In the genomic region with DNA sequence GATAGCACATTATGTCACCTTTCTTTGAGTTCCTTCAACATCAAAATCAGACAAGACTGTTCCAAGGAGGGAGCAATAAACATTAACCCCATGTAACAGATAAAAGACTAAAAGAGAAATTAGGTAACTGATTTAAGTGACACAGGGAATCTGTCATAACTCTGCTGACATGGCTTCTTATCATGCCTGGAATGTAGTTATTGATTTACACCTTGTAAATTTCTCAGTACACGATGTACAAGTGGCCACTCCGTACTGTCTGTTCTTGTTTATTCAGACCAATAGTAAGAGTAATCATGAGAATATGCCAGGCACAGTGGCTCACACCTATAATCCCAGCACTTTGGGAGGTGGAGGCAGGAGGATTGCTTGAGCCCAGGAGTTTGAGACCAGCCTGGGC, we compare ENCODE assay signal across 1 cellular context.
TF ChIP-seq lines count a peak whose summit lies in the region.

No MANE protein-coding gene starts in this region.

TF ChIP-seq in HepG2, 621 proteins besides CTCF, POLR2A, EP300 and RAD21 (continued from another document and continues in another):
- TF ChIP-seq DDIT3 (CRISPR knock-in tag; IDR thresholded peaks at IDR 0.05) (no peak), CENPX (CRISPR knock-in tag; IDR thresholded peaks at IDR 0.05) (no peak), SUZ12 (IDR thresholded peaks at IDR 0.05; ENCODE audit: low read depth, low read length) (no peak), ZNF652 (CRISPR knock-in tag; IDR thresholded peaks at IDR 0.05; ENCODE audit: borderline replicate concordance, low read depth) (peak; percentile 25; the same call in 1 of the 2 replicates), ZNF674 (CRISPR knock-in tag; IDR thresholded peaks at IDR 0.05; ENCODE audit: low read depth) (no peak), SMARCE1 (IDR thresholded peaks at IDR 0.05; ENCODE audit: borderline replicate concordance) (no peak), NFIC (IDR thresholded peaks at IDR 0.05; ENCODE audit: low read length) (no peak), ETS1 (CRISPR knock-in tag; IDR thresholded peaks at IDR 0.05) (no peak), ZNF232 (CRISPR knock-in tag; IDR thresholded peaks at IDR 0.05; ENCODE audit: borderline replicate concordance) (no peak), SRSF9 (IDR thresholded peaks at IDR 0.05; ENCODE audit: borderline replicate concordance, insufficient read depth, low read depth, low read length, poor library complexity, severe bottlenecking) (no peak), ATF2 (CRISPR knock-in tag; IDR thresholded peaks at IDR 0.05) (no peak), ELF1 (CRISPR knock-in tag; IDR thresholded peaks at IDR 0.05) (no peak), SNAI1 (CRISPR knock-in tag; IDR thresholded peaks at IDR 0.05; ENCODE audit: borderline replicate concordance) (no peak), ATF4 (CRISPR knock-in tag; IDR thresholded peaks at IDR 0.05) (0 out of 4 replicates have a peak, but pooled peaks of 1 of the 2 experiments have one; percentile 38), PHF8 (CRISPR knock-in tag; IDR thresholded peaks at IDR 0.05) (no peak), ZBTB38 (CRISPR knock-in tag; IDR thresholded peaks at IDR 0.05) (no peak), ZNF572 (CRISPR knock-in tag; IDR thresholded peaks at IDR 0.05) (no peak), ZNF530 (CRISPR knock-in tag; IDR thresholded peaks at IDR 0.05; ENCODE audit: low read depth) (no peak), ZSCAN29 (CRISPR knock-in tag; conservative IDR thresholded peaks at IDR 0.05) (no peak), KDM4B (CRISPR knock-in tag; IDR thresholded peaks at IDR 0.05) (no peak), SPEN (CRISPR knock-in tag; IDR thresholded peaks at IDR 0.05; ENCODE audit: low read depth) (no peak), AKAP8 (CRISPR knock-in tag; IDR thresholded peaks at IDR 0.05) (no peak), SATB2 (CRISPR knock-in tag; IDR thresholded peaks at IDR 0.05) (no peak), ZSCAN9 (CRISPR knock-in tag; IDR thresholded peaks at IDR 0.05; ENCODE audit: borderline replicate concordance) (0 out of 2 replicates have a peak, but pooled peaks have one; percentile 41), TARDBP (CRISPR knock-in tag; IDR thresholded peaks at IDR 0.05) (no peak), ZNF790 (CRISPR knock-in tag; IDR thresholded peaks at IDR 0.05; ENCODE audit: borderline replicate concordance) (no peak), CEBPG (CRISPR knock-in tag; IDR thresholded peaks at IDR 0.05) (peak; percentile 44; the same call in 1 of the 2 replicates), PHF21A (CRISPR knock-in tag; IDR thresholded peaks at IDR 0.05) (no peak), RXRB (CRISPR knock-in tag; IDR thresholded peaks at IDR 0.05; ENCODE audit: borderline replicate concordance) (peak; percentile 36), ATF7 (IDR thresholded peaks at IDR 0.05) (no peak), ATF7 (CRISPR knock-in tag; IDR thresholded peaks at IDR 0.05) (no peak), HOXA3 (CRISPR knock-in tag; IDR thresholded peaks at IDR 0.05) (peak; percentile 21; the same call in 1 of the 2 replicates), ZNF503 (CRISPR knock-in tag; IDR thresholded peaks at IDR 0.05) (no peak), HIC2 (CRISPR knock-in tag; IDR thresholded peaks at IDR 0.05; ENCODE audit: low read depth) (no peak), ZBTB25 (CRISPR knock-in tag; IDR thresholded peaks at IDR 0.05) (0 out of 2 replicates have a peak, but pooled peaks have one; percentile 39), ZNF839 (CRISPR knock-in tag; IDR thresholded peaks at IDR 0.05; ENCODE audit: borderline replicate concordance) (no peak), FOXJ3 (CRISPR knock-in tag; IDR thresholded peaks at IDR 0.05; ENCODE audit: borderline replicate concordance) (peak; percentile 71; the same call in 1 of the 2 replicates), MTA1 (CRISPR knock-in tag; IDR thresholded peaks at IDR 0.05; ENCODE audit: borderline replicate concordance) (no peak), FLYWCH1 (CRISPR knock-in tag; IDR thresholded peaks at IDR 0.05) (no peak)
- TF ChIP-seq, protein P1, sequence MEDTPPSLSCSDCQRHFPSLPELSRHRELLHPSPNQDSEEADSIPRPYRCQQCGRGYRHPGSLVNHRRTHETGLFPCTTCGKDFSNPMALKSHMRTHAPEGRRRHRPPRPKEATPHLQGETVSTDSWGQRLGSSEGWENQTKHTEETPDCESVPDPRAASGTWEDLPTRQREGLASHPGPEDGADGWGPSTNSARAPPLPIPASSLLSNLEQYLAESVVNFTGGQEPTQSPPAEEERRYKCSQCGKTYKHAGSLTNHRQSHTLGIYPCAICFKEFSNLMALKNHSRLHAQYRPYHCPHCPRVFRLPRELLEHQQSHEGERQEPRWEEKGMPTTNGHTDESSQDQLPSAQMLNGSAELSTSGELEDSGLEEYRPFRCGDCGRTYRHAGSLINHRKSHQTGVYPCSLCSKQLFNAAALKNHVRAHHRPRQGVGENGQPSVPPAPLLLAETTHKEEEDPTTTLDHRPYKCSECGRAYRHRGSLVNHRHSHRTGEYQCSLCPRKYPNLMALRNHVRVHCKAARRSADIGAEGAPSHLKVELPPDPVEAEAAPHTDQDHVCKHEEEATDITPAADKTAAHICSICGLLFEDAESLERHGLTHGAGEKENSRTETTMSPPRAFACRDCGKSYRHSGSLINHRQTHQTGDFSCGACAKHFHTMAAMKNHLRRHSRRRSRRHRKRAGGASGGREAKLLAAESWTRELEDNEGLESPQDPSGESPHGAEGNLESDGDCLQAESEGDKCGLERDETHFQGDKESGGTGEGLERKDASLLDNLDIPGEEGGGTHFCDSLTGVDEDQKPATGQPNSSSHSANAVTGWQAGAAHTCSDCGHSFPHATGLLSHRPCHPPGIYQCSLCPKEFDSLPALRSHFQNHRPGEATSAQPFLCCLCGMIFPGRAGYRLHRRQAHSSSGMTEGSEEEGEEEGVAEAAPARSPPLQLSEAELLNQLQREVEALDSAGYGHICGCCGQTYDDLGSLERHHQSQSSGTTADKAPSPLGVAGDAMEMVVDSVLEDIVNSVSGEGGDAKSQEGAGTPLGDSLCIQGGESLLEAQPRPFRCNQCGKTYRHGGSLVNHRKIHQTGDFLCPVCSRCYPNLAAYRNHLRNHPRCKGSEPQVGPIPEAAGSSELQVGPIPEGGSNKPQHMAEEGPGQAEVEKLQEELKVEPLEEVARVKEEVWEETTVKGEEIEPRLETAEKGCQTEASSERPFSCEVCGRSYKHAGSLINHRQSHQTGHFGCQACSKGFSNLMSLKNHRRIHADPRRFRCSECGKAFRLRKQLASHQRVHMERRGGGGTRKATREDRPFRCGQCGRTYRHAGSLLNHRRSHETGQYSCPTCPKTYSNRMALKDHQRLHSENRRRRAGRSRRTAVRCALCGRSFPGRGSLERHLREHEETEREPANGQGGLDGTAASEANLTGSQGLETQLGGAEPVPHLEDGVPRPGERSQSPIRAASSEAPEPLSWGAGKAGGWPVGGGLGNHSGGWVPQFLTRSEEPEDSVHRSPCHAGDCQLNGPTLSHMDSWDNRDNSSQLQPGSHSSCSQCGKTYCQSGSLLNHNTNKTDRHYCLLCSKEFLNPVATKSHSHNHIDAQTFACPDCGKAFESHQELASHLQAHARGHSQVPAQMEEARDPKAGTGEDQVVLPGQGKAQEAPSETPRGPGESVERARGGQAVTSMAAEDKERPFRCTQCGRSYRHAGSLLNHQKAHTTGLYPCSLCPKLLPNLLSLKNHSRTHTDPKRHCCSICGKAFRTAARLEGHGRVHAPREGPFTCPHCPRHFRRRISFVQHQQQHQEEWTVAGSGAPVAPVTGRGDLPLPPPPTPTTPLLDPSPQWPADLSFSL (CRISPR knock-in tag; IDR thresholded peaks at IDR 0.05): no peak
- TF ChIP-seq, protein P2, sequence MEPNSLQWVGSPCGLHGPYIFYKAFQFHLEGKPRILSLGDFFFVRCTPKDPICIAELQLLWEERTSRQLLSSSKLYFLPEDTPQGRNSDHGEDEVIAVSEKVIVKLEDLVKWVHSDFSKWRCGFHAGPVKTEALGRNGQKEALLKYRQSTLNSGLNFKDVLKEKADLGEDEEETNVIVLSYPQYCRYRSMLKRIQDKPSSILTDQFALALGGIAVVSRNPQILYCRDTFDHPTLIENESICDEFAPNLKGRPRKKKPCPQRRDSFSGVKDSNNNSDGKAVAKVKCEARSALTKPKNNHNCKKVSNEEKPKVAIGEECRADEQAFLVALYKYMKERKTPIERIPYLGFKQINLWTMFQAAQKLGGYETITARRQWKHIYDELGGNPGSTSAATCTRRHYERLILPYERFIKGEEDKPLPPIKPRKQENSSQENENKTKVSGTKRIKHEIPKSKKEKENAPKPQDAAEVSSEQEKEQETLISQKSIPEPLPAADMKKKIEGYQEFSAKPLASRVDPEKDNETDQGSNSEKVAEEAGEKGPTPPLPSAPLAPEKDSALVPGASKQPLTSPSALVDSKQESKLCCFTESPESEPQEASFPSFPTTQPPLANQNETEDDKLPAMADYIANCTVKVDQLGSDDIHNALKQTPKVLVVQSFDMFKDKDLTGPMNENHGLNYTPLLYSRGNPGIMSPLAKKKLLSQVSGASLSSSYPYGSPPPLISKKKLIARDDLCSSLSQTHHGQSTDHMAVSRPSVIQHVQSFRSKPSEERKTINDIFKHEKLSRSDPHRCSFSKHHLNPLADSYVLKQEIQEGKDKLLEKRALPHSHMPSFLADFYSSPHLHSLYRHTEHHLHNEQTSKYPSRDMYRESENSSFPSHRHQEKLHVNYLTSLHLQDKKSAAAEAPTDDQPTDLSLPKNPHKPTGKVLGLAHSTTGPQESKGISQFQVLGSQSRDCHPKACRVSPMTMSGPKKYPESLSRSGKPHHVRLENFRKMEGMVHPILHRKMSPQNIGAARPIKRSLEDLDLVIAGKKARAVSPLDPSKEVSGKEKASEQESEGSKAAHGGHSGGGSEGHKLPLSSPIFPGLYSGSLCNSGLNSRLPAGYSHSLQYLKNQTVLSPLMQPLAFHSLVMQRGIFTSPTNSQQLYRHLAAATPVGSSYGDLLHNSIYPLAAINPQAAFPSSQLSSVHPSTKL (CRISPR knock-in tag; IDR thresholded peaks at IDR 0.05): peak; percentile 79
